Comparison of ENCODE assay signal across 8 cellular contexts in genomic region chr18:77068890-77069312, GRCh38.
DNase-seq lines count a peak whose midpoint lies in the region; ATAC-seq and TF ChIP-seq lines count a peak whose summit lies in the region.

No MANE protein-coding gene starts in this region.

- H3K27ac ChIP-seq in gastroesophageal sphincter, result peak overlapping the region; percentile 10 to 81 (median 70)
- peak overlapping the region in 19 of 21 experiments; percentile 46 to 91 (median 82) for H3K27ac ChIP-seq in skin epidermis

- H3K4me1 ChIP-seq in gastroesophageal sphincter, result peaks cover 0 to 66% (median 41%) of the 10 kb centered on the region in 3 donors

- peaks cover 48% of the 10 kb centered on the region for H3K36me3 Mint-ChIP-seq in T-cell

- H3K9me3 ChIP-seq in gastroesophageal sphincter, result no peaks in the 10 kb centered on the region

- TF ChIP-seq POLR2A in gastroesophageal sphincter (IDR thresholded peaks at IDR 0.05), result no peak

- peaks cover 95 to 100% (median 99%) of the 10 kb centered on the region in 3 donors for H3K4me1 Mint-ChIP-seq in T-cell

- no peaks in the 10 kb centered on the region for H3K27me3 ChIP-seq in gastroesophageal sphincter

- peak overlapping the region; percentile 58 to 72 (median 71) for H3K4me3 Mint-ChIP-seq in T-cell

- TF ChIP-seq EP300 in gastroesophageal sphincter (IDR thresholded peaks at IDR 0.05), result no peak

- H3K36me3 ChIP-seq in gastroesophageal sphincter, result peaks cover 0 to 19% of the 10 kb centered on the region in 2 donors

- TF ChIP-seq CTCF in GM12865 (IDR thresholded peaks at IDR 0.05; ENCODE audit: insufficient read depth, low read depth, low read length, missing control alignments) (no peak), gastroesophageal sphincter (IDR thresholded peaks at IDR 0.05) (peak in 1 of 4 experiments; percentile 11)

- H3K9me3 Mint-ChIP-seq in T-cell, result no peaks in the 10 kb centered on the region

- CTCF ChIA-PET in T-cell (lab: Charles Lee), result interaction anchor here (0.5 to 1.4 kb wide), 7 partner anchors 14 to 62 kb away, joined by 3 to 4 read pairs (median 3); no protein-coding TSS in a partner anchor

- WGBS in gastroesophageal sphincter (ENCODE audit: low coverage in 1 of 2), 2 donors, result 49 to 62% methylated on average over 4 to 7 of the region's 7 CpGs

- H3K4me3 ChIP-seq in GM12865 (ENCODE audit: low read depth, low read length) (peak overlapping the region; percentile 33), gastroesophageal sphincter (no peak overlapping the region), skin epidermis (no peak overlapping the region)

- ATAC-seq in T-cell (replicated peaks in 1 of 4), result no peak
- no peak for ATAC-seq in gastroesophageal sphincter

- H3K27ac Mint-ChIP-seq in T-cell, result peak overlapping the region; percentile 87 to 100

- POLR2A ChIA-PET in T-cell (lab: Charles Lee), result interaction anchor here in 1 of 2 donors (0.6 to 1.1 kb wide), 3 partner anchors 17 to 58 kb away, joined by 3 read pairs; no protein-coding TSS in a partner anchor

- DNase-seq in GM12865 (ENCODE audit: low read depth) (peak; percentile 43), T-cell (no peak), NCI-H1930 (lab: John Stamatoyannopoulos, UW) (no peak), T1000 (lab: John Stamatoyannopoulos, UW) (no peak), NCI-H345 treated with DMSO at 0.1 percent for 48 hours (lab: John Stamatoyannopoulos, UW; ENCODE audit: unreplicated experiment) (no peak), NCI-H524 (lab: John Stamatoyannopoulos, UW) (no peak)

- no peaks in the 10 kb centered on the region for H3K27me3 Mint-ChIP-seq in T-cell
